19 cellular contexts compared by ENCODE assay signal in genomic region chr3:134516905-134517304, GRCh38. TPM values are rescaled to one million over a fixed set of nuclear protein-coding genes. Genes with fewer than 3 reads are reported as not detected.
DNase-seq lines count a peak whose midpoint lies in the region; ATAC-seq and TF ChIP-seq lines count a peak whose summit lies in the region.
"Had no signal": no experiment of that assay in that cellular context is flagged by ENCODE, and none has a peak within 500 bp of the region (broad histone marks: within the 10 kb centered on the region; RNA-seq: fewer than 3 reads in every experiment).

No MANE protein-coding gene starts in this region.

- DNase-seq in Right ventricle myocardium inferior (ENCODE audit: missing footprints) (no peak), right atrium auricular region (ENCODE audit: low spot score) (no peak), brain microvascular endothelial cell (no peak), hepatic stellate cell (ENCODE audit: low spot score) (peak; percentile 6), EL (no peak), NCI-H1092 treated with DMSO at 0.1 percent for 48 hours (lab: John Stamatoyannopoulos, UW) (no peak)
- DNase-seq in NK-92 treated with Interleukin-12 subunit alpha and Interleukin-12 subunit beta, amount 100 ng/mL, for 24 hours (lab: John Stamatoyannopoulos, UW): no peak
- DNase-seq in activated CD8-positive, alpha-beta memory T cell treated with anti-CD3 and anti-CD28 coated beads, Interleukin-2, amount 10 ng/mL, durations not matched to agents 7 days and 5 days: no peak
- DNase-seq: 8988T; CD4-positive, CD25-positive, alpha-beta regulatory T cell; effector memory CD4-positive, alpha-beta T cell; NCI-H1436; NCI-H345; posterior cingulate gyrus; SHP77; stimulated activated CD4-positive, alpha-beta T cell treated with anti-CD3 and anti-CD28 coated beads, Interleukin-12 subunit alpha, Interleukin-12 subunit beta, amount 100 ng/mL, for 4 hours had no signal

- H3K27me3 Mint-ChIP-seq in activated CD8-positive, alpha-beta memory T cell treated with anti-CD3 and anti-CD28 coated beads, Interleukin-2, amount 10 ng/mL, durations not matched to agents 7 days and 5 days: no peaks in the 10 kb centered on the region
- H3K27me3 Mint-ChIP-seq: CD4-positive, CD25-positive, alpha-beta regulatory T cell had no signal

- peaks cover 0 to 3% of the 10 kb centered on the region in 2 donors for H3K9me3 ChIP-seq in right atrium auricular region
- H3K9me3 ChIP-seq: thyroid gland had no signal

- peaks cover 40% of the 10 kb centered on the region for H3K36me3 Mint-ChIP-seq in activated CD8-positive, alpha-beta memory T cell treated with anti-CD3 and anti-CD28 coated beads, Interleukin-2, amount 10 ng/mL, durations not matched to agents 7 days and 5 days

- H3K27me3 ChIP-seq in right atrium auricular region: no peaks in the 10 kb centered on the region
- no peaks in the 10 kb centered on the region for H3K27me3 ChIP-seq in brain microvascular endothelial cell (replicated peaks)
- H3K27me3 ChIP-seq: cardiac muscle cell, thyroid gland had no signal

- ATAC-seq in Right ventricle myocardium inferior: peak; percentile 72
- ATAC-seq in activated CD8-positive, alpha-beta memory T cell treated with anti-CD3 and anti-CD28 coated beads, Interleukin-2, amount 10 ng/mL, durations not matched to agents 7 days and 5 days: no peak

- H3K4me3 ChIP-seq in right atrium auricular region (no peak overlapping the region), brain microvascular endothelial cell (ENCODE audit: low read depth, low read length) (no peak overlapping the region)
- H3K4me3 ChIP-seq: cardiac muscle cell, thyroid gland had no signal

- in situ Hi-C loops in brain microvascular endothelial cell (cut with HindIII; ENCODE audit: low pct_ligation_motif_present, low sequenced_read_pairs): no loop called here

- no peak for TF ChIP-seq CTCF in right atrium auricular region (IDR thresholded peaks at IDR 0.05)
- no peak for TF ChIP-seq CTCF in brain microvascular endothelial cell (IDR thresholded peaks at IDR 0.05; ENCODE audit: low read depth, low read length, missing control alignments)

- intact Hi-C loops in Right ventricle myocardium inferior (cut with DNase I): no loop called here

- peaks cover 2% of the 10 kb centered on the region for H3K9me3 Mint-ChIP-seq in activated CD8-positive, alpha-beta memory T cell treated with anti-CD3 and anti-CD28 coated beads, Interleukin-2, amount 10 ng/mL, durations not matched to agents 7 days and 5 days (ENCODE audit: low read depth)

- CTCF ChIA-PET in activated CD8-positive, alpha-beta memory T cell treated with anti-CD3 and anti-CD28 coated beads, Interleukin-2, amount 10 ng/mL, durations not matched to agents 7 days and 5 days (lab: Charles Lee): no interaction called here

- H3K4me1 Mint-ChIP-seq in activated CD8-positive, alpha-beta memory T cell treated with anti-CD3 and anti-CD28 coated beads, Interleukin-2, amount 10 ng/mL, durations not matched to agents 7 days and 5 days: peaks cover 5% of the 10 kb centered on the region

- no peak overlapping the region for H3K4me3 Mint-ChIP-seq in activated CD8-positive, alpha-beta memory T cell treated with anti-CD3 and anti-CD28 coated beads, Interleukin-2, amount 10 ng/mL, durations not matched to agents 7 days and 5 days
- H3K4me3 Mint-ChIP-seq: CD4-positive, CD25-positive, alpha-beta regulatory T cell; T-helper 1 cell treated with Interleukin-12 subunit alpha and Interleukin-12 subunit beta and Interleukin-4 antibody, amounts not matched to agents 30 μg/mL and 1 μg/mL, for 36 hours had no signal

- no peaks in the 10 kb centered on the region for H3K4me1 ChIP-seq in right atrium auricular region

- no peak overlapping the region for H3K27ac Mint-ChIP-seq in activated CD8-positive, alpha-beta memory T cell treated with anti-CD3 and anti-CD28 coated beads, Interleukin-2, amount 10 ng/mL, durations not matched to agents 7 days and 5 days
- H3K27ac Mint-ChIP-seq: T-helper 1 cell treated with Interleukin-12 subunit alpha and Interleukin-12 subunit beta and Interleukin-4 antibody, amounts not matched to agents 30 μg/mL and 1 μg/mL, for 36 hours had no signal

- H3K27ac ChIP-seq in right atrium auricular region (no peak overlapping the region), brain microvascular endothelial cell (peak overlapping the region; percentile 61)
- H3K27ac ChIP-seq: cardiac muscle cell had no signal

- no peaks in the 10 kb centered on the region for H3K36me3 ChIP-seq in right atrium auricular region
- no peaks in the 10 kb centered on the region for H3K36me3 ChIP-seq in brain microvascular endothelial cell (replicated peaks)
- H3K36me3 ChIP-seq: cardiac muscle cell, thyroid gland had no signal

RNA-seq across cellular contexts. Expression of gene CEP63, which starts 31.0 kb away (rescaled TPM):
- total RNA-seq in Right ventricle myocardium inferior (36.7 TPM), right atrium auricular region (10 to 100 TPM; 16.1 to 27.8 TPM)
- 10 to 100 TPM; 17.8 to 25.8 TPM for total RNA-seq in activated CD8-positive, alpha-beta memory T cell treated with anti-CD3 and anti-CD28 coated beads, Interleukin-2, amount 10 ng/mL, durations not matched to agents 7 days and 5 days

RNA-seq across cellular contexts. Expression of gene ANAPC13, which starts 31.1 kb away (rescaled TPM):
- total RNA-seq in Right ventricle myocardium inferior (80.5 TPM), right atrium auricular region (100 to 1,000 TPM in 1 of 2 donors, 10 to 100 TPM in 1; 67.8 to 110 TPM)
- total RNA-seq in activated CD8-positive, alpha-beta memory T cell treated with anti-CD3 and anti-CD28 coated beads, Interleukin-2, amount 10 ng/mL, durations not matched to agents 7 days and 5 days: 10 to 100 TPM; 10.8 to 15.1 TPM
